22 cellular contexts compared by ENCODE assay signal in the genomic region with DNA sequence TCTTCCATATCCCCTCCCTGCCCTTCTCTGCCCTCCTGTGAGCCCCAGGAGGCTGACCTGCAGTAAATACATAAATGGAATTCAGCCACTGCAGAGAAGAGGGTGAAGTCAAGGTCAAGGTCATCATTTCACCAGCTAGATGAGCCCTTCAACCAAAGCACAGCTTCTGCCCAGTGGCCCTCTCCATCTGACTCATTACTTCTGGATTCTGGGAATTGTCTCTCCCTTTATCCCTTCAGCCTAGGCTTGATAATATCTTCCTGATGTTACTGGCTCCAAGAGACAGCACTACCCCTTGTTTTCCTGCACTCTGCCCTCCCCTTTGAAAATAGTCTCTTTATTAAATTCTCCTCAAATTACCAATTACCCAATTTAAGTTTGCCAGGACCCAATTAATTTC.
DNase-seq lines count a peak whose midpoint lies in the region; ATAC-seq, FAIRE-seq and TF ChIP-seq lines count a peak whose summit lies in the region.
"Had no signal": no experiment of that assay in that cellular context is flagged by ENCODE, and none has a peak within 500 bp of the region (broad histone marks: within the 10 kb centered on the region; RNA-seq: fewer than 3 reads in every experiment).

No MANE protein-coding gene starts in this region.

- BruUV-seq in HepG2 (replicated peaks; lab: Mats Ljungman, UMichigan), result no TSS peak

- POLR2A ChIA-PET in HepG2 (lab: Yijun Ruan, JAX), result interaction anchor here (0.7 kb wide), 1 partner anchor 103 kb away, joined by 3 read pairs; a partner anchor contains a TSS

- CTCF ChIA-PET in HepG2 (lab: Yijun Ruan, JAX; ENCODE audit: low intra/inter-chr PET ratio, low total read pairs), result no interaction called here

- H3K36me3 ChIP-seq in adrenal gland (replicated peaks in 1 of 2) (no peaks in the 10 kb centered on the region), HepG2 (replicated peaks in 1 of 2; ENCODE audit: control insufficient read depth in 1 of 2, insufficient read depth in 2 of 2, low read length in 2 of 2) (no peaks in the 10 kb centered on the region)
- H3K36me3 ChIP-seq: left lung had no signal

- intact Hi-C loops in adrenal gland (cut with DNase I) (no loop called here), HepG2 (cut with micrococcal nuclease; ENCODE audit: unreplicated experiment) (no loop called here)

- H3K4me3 ChIP-seq in AG10803 (ENCODE audit: low read length) (no peak overlapping the region), adrenal gland (no peak overlapping the region), HepG2 (replicated peaks in 1 of 3; ENCODE audit: insufficient read depth in 1 of 3, low read depth in 2 of 3, low read length in 3 of 3) (no peak overlapping the region)
- H3K4me3 ChIP-seq: left lung, psoas muscle, SK-N-MC had no signal

- H4K20me1 ChIP-seq in HepG2 (ENCODE audit: insufficient read depth, low read length), result no peaks in the 10 kb centered on the region

- H3K27me3 ChIP-seq in adrenal gland (no peaks in the 10 kb centered on the region), HepG2 (ENCODE audit: control insufficient read depth in 1 of 2, insufficient read depth in 2 of 2, low read length in 2 of 2) (no peaks in the 10 kb centered on the region)
- H3K27me3 ChIP-seq: left lung had no signal

- H3K9me3 ChIP-seq in adrenal gland (replicated peaks in 1 of 3), result no peaks in the 10 kb centered on the region
- no peaks in the 10 kb centered on the region for H3K9me3 ChIP-seq in HepG2 (ENCODE audit: low read length)
- H3K9me3 ChIP-seq: left lung, psoas muscle had no signal

- H3K27ac ChIP-seq in adrenal gland (no peak overlapping the region), HepG2 (ENCODE audit: extremely low read length, insufficient read depth, low read length) (no peak overlapping the region)
- H3K27ac ChIP-seq: left lung, psoas muscle, RWPE1, SK-N-MC had no signal

- 0 out of 2 replicates have a peak overlapping the region, but pooled peaks have one; percentile 50 for H3K4me2 ChIP-seq in HepG2 (ENCODE audit: low read depth, low read length)

- H2AFZ ChIP-seq in HepG2 (ENCODE audit: low read length), result no peak overlapping the region

- peak; percentile 71 for FAIRE-seq in HepG2 (lab: Jason Lieb, UNC)
- FAIRE-seq: endothelial cell of umbilical vein had no signal

- no peaks in the 10 kb centered on the region for H3K79me2 ChIP-seq in HepG2 (ENCODE audit: insufficient read depth, low read length)

- H3K4me1 ChIP-seq in adrenal gland (replicated peaks in 1 of 2) (peaks cover 0 to 12% of the 10 kb centered on the region in 2 donors), HepG2 (ENCODE audit: insufficient read depth, low read length) (peaks cover 66% of the 10 kb centered on the region)
- H3K4me1 ChIP-seq: psoas muscle had no signal

- TF ChIP-seq RAD21 in HepG2 (CRISPR knock-in tag; IDR thresholded peaks at IDR 0.05), result no peak

- no peak overlapping the region for H3K9ac ChIP-seq in HepG2 (ENCODE audit: insufficient read depth, low read depth, low read length)

- TF ChIP-seq CTCF in AG10803 (conservative IDR thresholded peaks at IDR 0.05; ENCODE audit: low read length) (no peak), adrenal gland (IDR thresholded peaks at IDR 0.05) (no peak), HepG2 (CRISPR knock-in tag; IDR thresholded peaks at IDR 0.05) (no peak)

- in situ Hi-C loops in HepG2 (cut with HindIII; ENCODE audit: extremely low pct_ligation_motif_present, low pct_unique_long_range_greater_than_20kb), result no loop called here

- TF ChIP-seq EP300 in HepG2 (IDR thresholded peaks at IDR 0.05; ENCODE audit: low read depth in 2 of 2, low read length in 2 of 2), result peak in 1 of 2 experiments; percentile 27; a peak in 1 of 4 replicates
- TF ChIP-seq EP300 in HepG2 (CRISPR knock-in tag; IDR thresholded peaks at IDR 0.05; ENCODE audit: borderline replicate concordance), result peak; percentile 38; the same call in 1 of the 2 replicates

- peak; percentile 20 for DNase-seq in AG10803 (ENCODE audit: low read depth)
- DNase-seq in HT1080 (ENCODE audit: low read depth), result peak; percentile 29
- peak in 5 of 7 donors; percentile 26 to 56 (median 32) for DNase-seq in adrenal gland
- DNase-seq in HepG2 (ENCODE audit: low spot score), result peak; percentile 85
- DNase-seq in NCI-H774 (lab: John Stamatoyannopoulos, UW), result no peak
- DNase-seq in T-helper 1 cell, result no peak
- DNase-seq in NCI-H2107 (lab: John Stamatoyannopoulos, UW), result no peak
- DNase-seq: C1 segment of cervical spinal cord, DMS79 treated with DMSO at 0.1 percent for 48 hours, GOT3, head of caudate nucleus, left lung, MV-4-11, NCI-H526 treated with DMSO at 0.1 percent for 48 hours, nucleus accumbens, psoas muscle, trophoblast cell had no signal

- ATAC-seq in HepG2, result peak; percentile 14
- ATAC-seq in GM21423 (IDR thresholded peaks at IDR 0.05; ENCODE audit: unreplicated experiment), result no peak
- ATAC-seq: left lung; naive thymus-derived CD4-positive, alpha-beta T cell; psoas muscle had no signal

- TF ChIP-seq POLR2A in adrenal gland (IDR thresholded peaks at IDR 0.05) (no peak), HepG2 (IDR thresholded peaks at IDR 0.05; ENCODE audit: insufficient read depth in 1 of 2, low read depth in 2 of 2, low read length in 2 of 2) (no peak)

TF ChIP-seq in HepG2, 621 proteins besides CTCF, POLR2A, EP300 and RAD21 (continues in another document):
- TF ChIP-seq SKI (IDR thresholded peaks at IDR 0.05; ENCODE audit: partially characterized antibody) (peak; percentile 78), FOSL2 (CRISPR knock-in tag; IDR thresholded peaks at IDR 0.05) (peak; percentile 90), SOX13 (IDR thresholded peaks at IDR 0.05) (no peak), SOX13 (CRISPR knock-in tag; conservative IDR thresholded peaks at IDR 0.05 in 1 of 2, IDR thresholded peaks at IDR 0.05 in 1 of 2) (peak in 1 of 2 experiments; percentile 41; a peak in 2 of 4 replicates), ZNF160 (CRISPR knock-in tag; IDR thresholded peaks at IDR 0.05) (no peak), RXRA (CRISPR knock-in tag; IDR thresholded peaks at IDR 0.05) (peak; percentile 90; the same call in 1 of the 2 replicates), TCF7L2 (IDR thresholded peaks at IDR 0.05; ENCODE audit: low read depth, low read length) (no peak), SAP130 (CRISPR knock-in tag; IDR thresholded peaks at IDR 0.05; ENCODE audit: low read depth) (peak; percentile 29; the same call in 1 of the 2 replicates), ZNF432 (CRISPR knock-in tag; IDR thresholded peaks at IDR 0.05; ENCODE audit: borderline replicate concordance) (no peak), ZNF326 (CRISPR knock-in tag; IDR thresholded peaks at IDR 0.05; ENCODE audit: borderline replicate concordance) (no peak), ZNF496 (CRISPR knock-in tag; IDR thresholded peaks at IDR 0.05; ENCODE audit: insufficient replicate concordance) (no peak), DNMT3B (CRISPR knock-in tag; conservative IDR thresholded peaks at IDR 0.05) (no peak)
- TF ChIP-seq, protein P1, sequence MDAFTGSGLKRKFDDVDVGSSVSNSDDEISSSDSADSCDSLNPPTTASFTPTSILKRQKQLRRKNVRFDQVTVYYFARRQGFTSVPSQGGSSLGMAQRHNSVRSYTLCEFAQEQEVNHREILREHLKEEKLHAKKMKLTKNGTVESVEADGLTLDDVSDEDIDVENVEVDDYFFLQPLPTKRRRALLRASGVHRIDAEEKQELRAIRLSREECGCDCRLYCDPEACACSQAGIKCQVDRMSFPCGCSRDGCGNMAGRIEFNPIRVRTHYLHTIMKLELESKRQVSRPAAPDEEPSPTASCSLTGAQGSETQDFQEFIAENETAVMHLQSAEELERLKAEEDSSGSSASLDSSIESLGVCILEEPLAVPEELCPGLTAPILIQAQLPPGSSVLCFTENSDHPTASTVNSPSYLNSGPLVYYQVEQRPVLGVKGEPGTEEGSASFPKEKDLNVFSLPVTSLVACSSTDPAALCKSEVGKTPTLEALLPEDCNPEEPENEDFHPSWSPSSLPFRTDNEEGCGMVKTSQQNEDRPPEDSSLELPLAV (CRISPR knock-in tag; conservative IDR thresholded peaks at IDR 0.05; ENCODE audit: low read depth), result no peak
- TF ChIP-seq, protein P2, sequence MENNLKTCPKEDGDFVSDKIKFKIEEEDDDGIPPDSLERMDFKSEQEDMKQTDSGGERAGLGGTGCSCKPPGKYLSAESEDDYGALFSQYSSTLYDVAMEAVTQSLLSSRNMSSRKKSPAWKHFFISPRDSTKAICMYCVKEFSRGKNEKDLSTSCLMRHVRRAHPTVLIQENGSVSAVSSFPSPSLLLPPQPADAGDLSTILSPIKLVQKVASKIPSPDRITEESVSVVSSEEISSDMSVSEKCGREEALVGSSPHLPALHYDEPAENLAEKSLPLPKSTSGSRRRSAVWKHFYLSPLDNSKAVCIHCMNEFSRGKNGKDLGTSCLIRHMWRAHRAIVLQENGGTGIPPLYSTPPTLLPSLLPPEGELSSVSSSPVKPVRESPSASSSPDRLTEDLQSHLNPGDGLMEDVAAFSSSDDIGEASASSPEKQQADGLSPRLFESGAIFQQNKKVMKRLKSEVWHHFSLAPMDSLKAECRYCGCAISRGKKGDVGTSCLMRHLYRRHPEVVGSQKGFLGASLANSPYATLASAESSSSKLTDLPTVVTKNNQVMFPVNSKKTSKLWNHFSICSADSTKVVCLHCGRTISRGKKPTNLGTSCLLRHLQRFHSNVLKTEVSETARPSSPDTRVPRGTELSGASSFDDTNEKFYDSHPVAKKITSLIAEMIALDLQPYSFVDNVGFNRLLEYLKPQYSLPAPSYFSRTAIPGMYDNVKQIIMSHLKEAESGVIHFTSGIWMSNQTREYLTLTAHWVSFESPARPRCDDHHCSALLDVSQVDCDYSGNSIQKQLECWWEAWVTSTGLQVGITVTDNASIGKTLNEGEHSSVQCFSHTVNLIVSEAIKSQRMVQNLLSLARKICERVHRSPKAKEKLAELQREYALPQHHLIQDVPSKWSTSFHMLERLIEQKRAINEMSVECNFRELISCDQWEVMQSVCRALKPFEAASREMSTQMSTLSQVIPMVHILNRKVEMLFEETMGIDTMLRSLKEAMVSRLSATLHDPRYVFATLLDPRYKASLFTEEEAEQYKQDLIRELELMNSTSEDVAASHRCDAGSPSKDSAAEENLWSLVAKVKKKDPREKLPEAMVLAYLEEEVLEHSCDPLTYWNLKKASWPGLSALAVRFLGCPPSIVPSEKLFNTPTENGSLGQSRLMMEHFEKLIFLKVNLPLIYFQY (CRISPR knock-in tag; IDR thresholded peaks at IDR 0.05; ENCODE audit: borderline replicate concordance), result no peak
- TF ChIP-seq, protein P3, sequence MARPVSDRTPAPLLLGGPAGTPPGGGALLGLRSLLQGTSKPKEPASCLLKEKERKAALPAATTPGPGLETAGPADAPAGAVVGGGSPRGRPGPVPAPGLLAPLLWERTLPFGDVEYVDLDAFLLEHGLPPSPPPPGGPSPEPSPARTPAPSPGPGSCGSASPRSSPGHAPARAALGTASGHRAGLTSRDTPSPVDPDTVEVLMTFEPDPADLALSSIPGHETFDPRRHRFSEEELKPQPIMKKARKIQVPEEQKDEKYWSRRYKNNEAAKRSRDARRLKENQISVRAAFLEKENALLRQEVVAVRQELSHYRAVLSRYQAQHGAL (CRISPR knock-in tag; IDR thresholded peaks at IDR 0.05; ENCODE audit: not compliant biosample characterization), result no peak

Comparison
In these comparisons a context has a peak if more than half of its experiments do, and no peak if none do; other contexts are left out.
1. DNase-seq: peak in AG10803 (single experiment), HT1080 (single experiment), adrenal gland (5 of 7) and HepG2 (single experiment); none in NCI-H774 (single experiment), T-helper 1 cell (0 of 5) and NCI-H2107 (single experiment).